ENCODE assay signal across 1 cellular context in genomic region chr3:61617651-61618050, GRCh38.
TF ChIP-seq lines count a peak whose summit lies in the region.

No MANE protein-coding gene starts in this region.

TF ChIP-seq in GM23338, 12 proteins besides CTCF, POLR2A, EP300 and RAD21 (continued from another document):
- no peak for TF ChIP-seq ZNF462 (CRISPR knock-in tag; IDR thresholded peaks at IDR 0.05)
- TF ChIP-seq JUNB (IDR thresholded peaks at IDR 0.05; ENCODE audit: unreplicated experiment), result no peak
- TF ChIP-seq STAT1 (IDR thresholded peaks at IDR 0.05; ENCODE audit: unreplicated experiment), result no peak
- no peak for TF ChIP-seq CREB1 (CRISPR knock-in tag; IDR thresholded peaks at IDR 0.05; ENCODE audit: low read depth)
- no peak for TF ChIP-seq NANOG (IDR thresholded peaks at IDR 0.05; ENCODE audit: borderline replicate concordance)
- TF ChIP-seq EZH2 (IDR thresholded peaks at IDR 0.05; ENCODE audit: low read depth, unreplicated experiment), result no peak
- no peak for TF ChIP-seq ETS1 (IDR thresholded peaks at IDR 0.05)
- TF ChIP-seq ZNF331 (CRISPR knock-in tag; IDR thresholded peaks at IDR 0.05; ENCODE audit: low read depth), result no peak
- no peak for TF ChIP-seq REST (IDR thresholded peaks at IDR 0.05; ENCODE audit: unreplicated experiment)
TF ChIP-seq in GM23338: peak in this region for 0.
